ENCODE assay signal across 9 cellular contexts in genomic region chr16:53022374-53022773, GRCh38. TPM values are rescaled to one million over a fixed set of nuclear protein-coding genes. Genes with fewer than 3 reads are reported as not detected.
DNase-seq lines count a peak whose midpoint lies in the region; ATAC-seq and TF ChIP-seq lines count a peak whose summit lies in the region.
"Had no signal": no experiment of that assay in that cellular context is flagged by ENCODE, and none has a peak within 500 bp of the region (broad histone marks: within the 10 kb centered on the region; RNA-seq: fewer than 3 reads in every experiment).

No MANE protein-coding gene starts in this region.

- intact Hi-C loops in Calu3 (cut with micrococcal nuclease; ENCODE audit: unreplicated experiment), result loop anchor here (1.0 to 10.0 kb wide), 3 partner anchors 442 to 1208 kb away; no protein-coding TSS in a partner anchor

- no peaks in the 10 kb centered on the region for H3K36me3 ChIP-seq in GM23338 (ENCODE audit: insufficient read depth)
- no peaks in the 10 kb centered on the region for H3K36me3 ChIP-seq in CD8-positive, alpha-beta memory T cell (ENCODE audit: insufficient read depth, low read length)

- H3K4me3 ChIP-seq in GM23338 (no peak overlapping the region), astrocyte of the spinal cord (ENCODE audit: low read depth, low read length) (no peak overlapping the region)
- no peak overlapping the region for H3K4me3 ChIP-seq in CD8-positive, alpha-beta memory T cell (ENCODE audit: low read length)

- H3K4me2 ChIP-seq in GM23338, result no peak overlapping the region

- TF ChIP-seq CTCF in Calu3 (IDR thresholded peaks at IDR 0.05; ENCODE audit: unreplicated experiment) (peak; percentile 78), GM23338 (conservative IDR thresholded peaks at IDR 0.05; ENCODE audit: low read depth in 2 of 2) (peak; percentile 85 to 93), astrocyte of the spinal cord (IDR thresholded peaks at IDR 0.05; ENCODE audit: low read depth, low read length) (peak; percentile 61), type B pancreatic cell (conservative IDR thresholded peaks at IDR 0.05) (peak; percentile 88)

- DNase-seq in Calu3, result peak; percentile 71
- DNase-seq in GM23338 (ENCODE audit: low spot score), result peak; percentile 87
- peak; percentile 12 for DNase-seq in NCI-H2196 (lab: John Stamatoyannopoulos, UW; ENCODE audit: unreplicated experiment)
- DNase-seq in astrocyte of the spinal cord (ENCODE audit: low read depth, low spot score), result peak; percentile 50
- DNase-seq in inferior parietal cortex (ENCODE audit: extremely low spot score), result peak; percentile 71
- DNase-seq in type B pancreatic cell (ENCODE audit: extremely low spot score, unreplicated experiment), result no peak
- no peak for DNase-seq in CD8-positive, alpha-beta memory T cell
- DNase-seq in activated CD8-positive, alpha-beta memory T cell treated with anti-CD3 and anti-CD28 coated beads, Interleukin-2, amount 10 ng/mL, durations not matched to agents 7 days and 5 days, result no peak

- no peak overlapping the region for H3K27ac ChIP-seq in GM23338 (ENCODE audit: low read depth)
- H3K27ac ChIP-seq in CD8-positive, alpha-beta memory T cell (ENCODE audit: low read depth, low read length), result no peak overlapping the region

- ATAC-seq in GM23338, result peak; percentile 97
- ATAC-seq in activated CD8-positive, alpha-beta memory T cell treated with anti-CD3 and anti-CD28 coated beads, Interleukin-2, amount 10 ng/mL, durations not matched to agents 7 days and 5 days, result no peak

- H2AFZ ChIP-seq in GM23338, result no peak overlapping the region

- H3K27ac Mint-ChIP-seq in Calu3 (ENCODE audit: unreplicated experiment), result no peak overlapping the region
- no peak overlapping the region for H3K27ac Mint-ChIP-seq in GM23338
- H3K27ac Mint-ChIP-seq in type B pancreatic cell, result no peak overlapping the region
- H3K27ac Mint-ChIP-seq in CD8-positive, alpha-beta memory T cell, result no peak overlapping the region
- no peak overlapping the region for H3K27ac Mint-ChIP-seq in activated CD8-positive, alpha-beta memory T cell treated with anti-CD3 and anti-CD28 coated beads, Interleukin-2, amount 10 ng/mL, durations not matched to agents 7 days and 5 days

- CTCF ChIA-PET in Calu3 (lab: Charles Lee), result interaction anchor here (0.7 to 2.0 kb wide), 3 partner anchors 16 to 953 kb away, joined by 3 to 20 read pairs (median 3); no protein-coding TSS in a partner anchor
- CTCF ChIA-PET in CD8-positive, alpha-beta memory T cell (lab: Charles Lee), result no interaction called here
- CTCF ChIA-PET in activated CD8-positive, alpha-beta memory T cell treated with anti-CD3 and anti-CD28 coated beads, Interleukin-2, amount 10 ng/mL, durations not matched to agents 7 days and 5 days (lab: Charles Lee), result interaction anchor here (0.6 to 1.9 kb wide), 5 partner anchors 10 to 830 kb away, joined by 3 to 6 read pairs (median 4); no protein-coding TSS in a partner anchor

- no peaks in the 10 kb centered on the region for H3K36me3 Mint-ChIP-seq in Calu3 (ENCODE audit: insufficient read depth, unreplicated experiment)
- no peaks in the 10 kb centered on the region for H3K36me3 Mint-ChIP-seq in GM23338 (ENCODE audit: low read depth)
- H3K36me3 Mint-ChIP-seq in type B pancreatic cell, result no peaks in the 10 kb centered on the region
- peaks cover 0 to 3% (median 1%) of the 10 kb centered on the region in 3 donors for H3K36me3 Mint-ChIP-seq in CD8-positive, alpha-beta memory T cell
- no peaks in the 10 kb centered on the region for H3K36me3 Mint-ChIP-seq in activated CD8-positive, alpha-beta memory T cell treated with anti-CD3 and anti-CD28 coated beads, Interleukin-2, amount 10 ng/mL, durations not matched to agents 7 days and 5 days

- H3K4me1 Mint-ChIP-seq in Calu3 (ENCODE audit: low read depth, unreplicated experiment) (no peaks in the 10 kb centered on the region), GM23338 (peaks cover 10% of the 10 kb centered on the region; the same call in 1 of the 3 replicates), type B pancreatic cell (ENCODE audit: unreplicated experiment) (no peaks in the 10 kb centered on the region)
- H3K4me1 Mint-ChIP-seq in CD8-positive, alpha-beta memory T cell, result no peaks in the 10 kb centered on the region
- H3K4me1 Mint-ChIP-seq in activated CD8-positive, alpha-beta memory T cell treated with anti-CD3 and anti-CD28 coated beads, Interleukin-2, amount 10 ng/mL, durations not matched to agents 7 days and 5 days, result peaks cover 6% of the 10 kb centered on the region

- no peaks in the 10 kb centered on the region for H4K20me1 ChIP-seq in GM23338 (replicated peaks; ENCODE audit: insufficient read depth)

- in situ Hi-C loops in astrocyte of the spinal cord (cut with HindIII; ENCODE audit: low sequenced_read_pairs), result no loop called here

- POLR2A ChIA-PET in CD8-positive, alpha-beta memory T cell (lab: Charles Lee), result no interaction called here

- no TSS peak for BruUV-seq in Calu3 (replicated peaks; lab: Mats Ljungman, UMichigan)

- H3F3A ChIP-seq in GM23338 (replicated peaks; ENCODE audit: low read depth), result no peaks in the 10 kb centered on the region

- H3K79me2 ChIP-seq in GM23338 (replicated peaks; ENCODE audit: insufficient read depth), result no peaks in the 10 kb centered on the region

- no peaks in the 10 kb centered on the region for H3K9me2 ChIP-seq in GM23338 (ENCODE audit: insufficient read depth)

- no peaks in the 10 kb centered on the region for H3K9me3 ChIP-seq in CD8-positive, alpha-beta memory T cell (ENCODE audit: low read length)

- H3K27me3 Mint-ChIP-seq in Calu3 (ENCODE audit: unreplicated experiment) (no peaks in the 10 kb centered on the region), GM23338 (ENCODE audit: insufficient read depth, low read depth, poor library complexity) (no peaks in the 10 kb centered on the region), type B pancreatic cell (peaks cover 3% of the 10 kb centered on the region)
- peaks cover 4 to 6% of the 10 kb centered on the region in 2 donors for H3K27me3 Mint-ChIP-seq in CD8-positive, alpha-beta memory T cell
- no peaks in the 10 kb centered on the region for H3K27me3 Mint-ChIP-seq in activated CD8-positive, alpha-beta memory T cell treated with anti-CD3 and anti-CD28 coated beads, Interleukin-2, amount 10 ng/mL, durations not matched to agents 7 days and 5 days

- no peaks in the 10 kb centered on the region for H3K27me3 ChIP-seq in GM23338 (ENCODE audit: insufficient read depth)
- H3K27me3 ChIP-seq in CD8-positive, alpha-beta memory T cell (ENCODE audit: insufficient read depth, low read length, poor library complexity, severe bottlenecking), result no peaks in the 10 kb centered on the region

- H3K9me3 Mint-ChIP-seq in Calu3 (ENCODE audit: low read depth, unreplicated experiment), result no peaks in the 10 kb centered on the region
- H3K9me3 Mint-ChIP-seq in GM23338, result no peaks in the 10 kb centered on the region
- H3K9me3 Mint-ChIP-seq in type B pancreatic cell, result no peaks in the 10 kb centered on the region
- no peaks in the 10 kb centered on the region for H3K9me3 Mint-ChIP-seq in CD8-positive, alpha-beta memory T cell
- H3K9me3 Mint-ChIP-seq in activated CD8-positive, alpha-beta memory T cell treated with anti-CD3 and anti-CD28 coated beads, Interleukin-2, amount 10 ng/mL, durations not matched to agents 7 days and 5 days (ENCODE audit: low read depth), result no peaks in the 10 kb centered on the region

- 0 out of 2 replicates have a peak, but pooled peaks cover 6% of the 10 kb centered on the region for H3K4me1 ChIP-seq in GM23338 (ENCODE audit: insufficient read depth)
- no peaks in the 10 kb centered on the region for H3K4me1 ChIP-seq in CD8-positive, alpha-beta memory T cell (ENCODE audit: insufficient read depth, low read length)

- H3K4me3 Mint-ChIP-seq in Calu3 (ENCODE audit: low read depth, unreplicated experiment) (no peak overlapping the region), GM23338 (no peak overlapping the region), type B pancreatic cell (no peak overlapping the region)
- H3K4me3 Mint-ChIP-seq in CD8-positive, alpha-beta memory T cell, result no peak overlapping the region
- no peak overlapping the region for H3K4me3 Mint-ChIP-seq in activated CD8-positive, alpha-beta memory T cell treated with anti-CD3 and anti-CD28 coated beads, Interleukin-2, amount 10 ng/mL, durations not matched to agents 7 days and 5 days

TF ChIP-seq in GM23338, 12 proteins besides CTCF, POLR2A, EP300 and RAD21 (continues in another document):
- no peak for TF ChIP-seq EZH2phosphoT487 (IDR thresholded peaks at IDR 0.05; ENCODE audit: unreplicated experiment)
- no peak for TF ChIP-seq CREB1 (CRISPR knock-in tag; IDR thresholded peaks at IDR 0.05; ENCODE audit: low read depth)

RNA-seq across cellular contexts. Expression of gene CHD9NB, which starts 30.3 kb away (rescaled TPM):
- 5.9 and 6.4 TPM in 2 replicates for total RNA-seq in Calu3 (2022)
- 4.2 and 4.5 TPM in 2 replicates for total RNA-seq in GM23338 (2014; rRNA removed; shearing (Covaris generic))
- polyA plus RNA-seq in GM23338 (2016; fragmentation: Nextera tagmentation; extraction: Ambion mirVana), result 1.5 and 1.7 TPM in 2 replicates
- total RNA-seq in type B pancreatic cell (ENCODE audit: low replicate concordance), result 2.6 and 4.4 TPM in 2 replicates
- 1 to 10 TPM in 1 of 2 experiments, under 1 TPM in 1; 0.79 to 1.0 TPM for total RNA-seq in CD8-positive, alpha-beta memory T cell
- polyA plus RNA-seq in CD8-positive, alpha-beta memory T cell, result not detected
- under 1 TPM; 0.52 to 0.79 TPM for total RNA-seq in activated CD8-positive, alpha-beta memory T cell treated with anti-CD3 and anti-CD28 coated beads, Interleukin-2, amount 10 ng/mL, durations not matched to agents 7 days and 5 days
- total RNA-seq: mononuclear cell had no signal

RNA-seq across cellular contexts. Expression of gene CHD9, which starts 32.4 kb away (rescaled TPM):
- total RNA-seq in Calu3 (2022) (61.8 and 69.5 TPM in 2 replicates), type B pancreatic cell (ENCODE audit: low replicate concordance) (45.8 and 68.6 TPM in 2 replicates)
- 18.8 and 21.9 TPM in 2 replicates for total RNA-seq in GM23338 (2014; rRNA removed; shearing (Covaris generic))
- 32.4 and 46.6 TPM in 2 replicates for polyA plus RNA-seq in GM23338 (2016; fragmentation: Nextera tagmentation; extraction: Ambion mirVana)
- total RNA-seq in CD8-positive, alpha-beta memory T cell, result 10 to 100 TPM; 17.4 to 21.8 TPM
- 57.4 TPM for polyA plus RNA-seq in CD8-positive, alpha-beta memory T cell
- total RNA-seq in activated CD8-positive, alpha-beta memory T cell treated with anti-CD3 and anti-CD28 coated beads, Interleukin-2, amount 10 ng/mL, durations not matched to agents 7 days and 5 days, result 10 to 100 TPM; 23.7 to 32.7 TPM

Comparison
In these comparisons a context has a peak if more than half of its experiments do, and no peak if none do; other contexts are left out.
1. DNase-seq: peak in Calu3 (single experiment), GM23338 (single experiment), NCI-H2196 (single experiment), astrocyte of the spinal cord (single experiment) and inferior parietal cortex (single experiment); none in type B pancreatic cell (single experiment), CD8-positive, alpha-beta memory T cell (0 of 5) and activated CD8-positive, alpha-beta memory T cell treated with anti-CD3 and anti-CD28 coated beads, Interleukin-2, amount 10 ng/mL, durations not matched to agents 7 days and 5 days (single experiment).
2. Peak in every context shown above with its lines, with median percentiles within 50 percentile points of each other: CTCF ChIP-seq.